Comparison of ENCODE assay signal across 4 cellular contexts in genomic region chr1:16528338-16528737, GRCh38. TPM values are rescaled to one million over a fixed set of nuclear protein-coding genes. Genes with fewer than 3 reads are reported as not detected.
"Had no signal": no experiment of that assay in that cellular context is flagged by ENCODE, and none has a peak within 500 bp of the region (broad histone marks: within the 10 kb centered on the region; RNA-seq: fewer than 3 reads in every experiment).

No MANE protein-coding gene starts in this region.

RNA-seq across cellular contexts. Expression of gene RNU1-1, which starts 14.3 kb away (rescaled TPM):
- total RNA-seq: myocyte had no signal
- polyA plus RNA-seq: hepatocyte, lung, mammary epithelial cell had no signal
